Comparison of ENCODE assay signal across 9 cellular contexts in the genomic region with DNA sequence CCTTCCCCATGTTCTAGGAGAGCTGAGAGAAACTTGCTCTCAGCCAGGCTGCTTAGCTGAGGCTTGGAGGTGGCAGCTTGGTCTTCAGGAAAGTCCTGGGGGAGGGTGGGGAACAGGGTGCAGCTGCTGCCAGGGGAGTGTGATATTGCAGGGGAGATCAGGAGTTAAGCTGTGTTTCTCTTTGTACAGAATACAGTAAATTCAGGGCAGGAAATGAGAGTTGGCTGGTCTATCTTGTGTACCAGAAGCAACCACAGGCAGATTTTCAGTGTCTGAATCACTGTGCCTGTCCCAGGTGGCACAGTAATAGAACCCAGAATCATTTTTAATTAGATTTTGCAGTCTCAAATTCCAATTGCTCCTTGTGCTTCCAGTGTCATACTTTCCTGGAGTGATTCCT.
A peak's percentile ranks its signal among the peaks of the same experiment; 100 is the strongest.
DNase-seq lines count a peak whose midpoint lies in the region; ATAC-seq, FAIRE-seq and TF ChIP-seq lines count a peak whose summit lies in the region.
"Had no signal": no experiment of that assay in that cellular context is flagged by ENCODE, and none has a peak within 500 bp of the region (broad histone marks: within the 10 kb centered on the region; RNA-seq: fewer than 3 reads in every experiment).

No MANE protein-coding gene starts in this region.

- no peaks in the 10 kb centered on the region for H4K20me1 ChIP-seq in mammary epithelial cell (ENCODE audit: insufficient read depth, low read length)
- H4K20me1 ChIP-seq in HepG2 (ENCODE audit: insufficient read depth, low read length): no peaks in the 10 kb centered on the region

- peak; percentile 66 for ATAC-seq in HG02981 (IDR thresholded peaks at IDR 0.05; ENCODE audit: unreplicated experiment)
- no peak for ATAC-seq in HepG2

- no peak for TF ChIP-seq RAD21 in HepG2 (CRISPR knock-in tag; IDR thresholded peaks at IDR 0.05)

- H3K79me2 ChIP-seq in mammary epithelial cell (ENCODE audit: insufficient read depth, low read length) (no peaks in the 10 kb centered on the region), HepG2 (ENCODE audit: insufficient read depth, low read length) (no peaks in the 10 kb centered on the region)

- H3K27me3 ChIP-seq in mammary epithelial cell (ENCODE audit: insufficient read depth, low read length): no peaks in the 10 kb centered on the region
- no peaks in the 10 kb centered on the region for H3K27me3 ChIP-seq in breast epithelium
- H3K27me3 ChIP-seq in thymus (ENCODE audit: control insufficient read depth, insufficient read depth): no peaks in the 10 kb centered on the region
- H3K27me3 ChIP-seq in HepG2 (ENCODE audit: control insufficient read depth in 1 of 2, insufficient read depth in 2 of 2, low read length in 2 of 2): no peaks in the 10 kb centered on the region; a peak in 1 of 5 replicates

- H3K4me3 Mint-ChIP-seq in activated CD4-positive, alpha-beta memory T cell treated with anti-CD3 and anti-CD28 coated beads for 36 hours: no peak overlapping the region

- H3K4me1 ChIP-seq in mammary epithelial cell (ENCODE audit: insufficient read depth, low read length) (no peaks in the 10 kb centered on the region), breast epithelium (no peaks in the 10 kb centered on the region), thymus (ENCODE audit: control insufficient read depth, insufficient read depth, low read length) (peaks cover 19% of the 10 kb centered on the region), HepG2 (ENCODE audit: insufficient read depth, low read length) (no peaks in the 10 kb centered on the region)

- dilution Hi-C loops in mammary epithelial cell (cut with HindIII; ENCODE audit: low sequenced_read_pairs): no loop called here

- no peak overlapping the region for H3K27ac ChIP-seq in mammary epithelial cell (ENCODE audit: insufficient read depth, low read depth, low read length)
- peak overlapping the region in 1 of 2 donors; percentile 7 for H3K27ac ChIP-seq in breast epithelium
- H3K27ac ChIP-seq in thymus (ENCODE audit: low read depth): peak overlapping the region; percentile 91
- H3K27ac ChIP-seq in HepG2 (ENCODE audit: extremely low read length, insufficient read depth, low read length): no peak overlapping the region
- H3K27ac ChIP-seq: C4-2B had no signal

- POLR2A ChIA-PET in activated CD4-positive, alpha-beta memory T cell treated with anti-CD3 and anti-CD28 coated beads for 36 hours (lab: Charles Lee): interaction anchor here (0.5 to 1.4 kb wide), 3 partner anchors 9 to 203 kb away, joined by 3 read pairs; no protein-coding TSS in a partner anchor
- POLR2A ChIA-PET in HepG2 (lab: Yijun Ruan, JAX): no interaction called here

- no peaks in the 10 kb centered on the region for H3K9me3 Mint-ChIP-seq in activated CD4-positive, alpha-beta memory T cell treated with anti-CD3 and anti-CD28 coated beads for 36 hours

- intact Hi-C loops in mammary epithelial cell (cut with micrococcal nuclease) (no loop called here), breast epithelium (cut with DNase I; ENCODE audit: low total_unique reads) (loop anchor here (5.0 kb wide), 1 partner anchor 870 kb away; no protein-coding TSS in a partner anchor), HepG2 (cut with micrococcal nuclease; ENCODE audit: unreplicated experiment) (no loop called here)
- intact Hi-C loops in activated CD4-positive, alpha-beta memory T cell treated with anti-CD3 and anti-CD28 coated beads for 36 hours (cut with micrococcal nuclease): loop anchor here (10.0 kb wide), 1 partner anchor 582 kb away; no protein-coding TSS in a partner anchor

- no peak for TF ChIP-seq POLR2A in breast epithelium (IDR thresholded peaks at IDR 0.05)
- TF ChIP-seq POLR2A in HepG2 (IDR thresholded peaks at IDR 0.05; ENCODE audit: insufficient read depth in 1 of 2, low read depth in 2 of 2, low read length in 2 of 2): no peak

- H2AFZ ChIP-seq in mammary epithelial cell (ENCODE audit: low read depth, low read length) (peak overlapping the region; percentile 4), HepG2 (ENCODE audit: low read length) (no peak overlapping the region)

- H3K36me3 Mint-ChIP-seq in activated CD4-positive, alpha-beta memory T cell treated with anti-CD3 and anti-CD28 coated beads for 36 hours: peaks cover 2% of the 10 kb centered on the region

- peak overlapping the region; percentile 80 for H3K27ac Mint-ChIP-seq in activated CD4-positive, alpha-beta memory T cell treated with anti-CD3 and anti-CD28 coated beads for 36 hours

- in situ Hi-C loops in mammary epithelial cell (cut with MboI; ENCODE audit: low sequenced_read_pairs in 2 of 2): no loop called here
- in situ Hi-C loops in HepG2 (cut with HindIII; ENCODE audit: extremely low pct_ligation_motif_present, low pct_unique_long_range_greater_than_20kb): no loop called here

- no peak for FAIRE-seq in HepG2 (lab: Jason Lieb, UNC)

- no peak overlapping the region for H3K9ac ChIP-seq in mammary epithelial cell (ENCODE audit: insufficient read depth, low read length)
- no peak overlapping the region for H3K9ac ChIP-seq in HepG2 (ENCODE audit: insufficient read depth, low read depth, low read length)

- no peak for DNase-seq in mammary epithelial cell
- DNase-seq in breast epithelium (ENCODE audit: low spot score in 2 of 2): no peak
- DNase-seq in activated CD4-positive, alpha-beta memory T cell treated with anti-CD3 and anti-CD28 coated beads for 36 hours: peak; percentile 49
- DNase-seq in HepG2 (ENCODE audit: low spot score): no peak
- no peak for DNase-seq in stimulated activated CD8-positive, alpha-beta memory T cell treated with anti-CD3 and anti-CD28 coated beads, Interleukin-4, amount 100 ng/mL, for 48 hours
- no peak for DNase-seq in NCI-H446 (lab: John Stamatoyannopoulos, UW)

- peaks cover 76% of the 10 kb centered on the region for H3K4me1 Mint-ChIP-seq in activated CD4-positive, alpha-beta memory T cell treated with anti-CD3 and anti-CD28 coated beads for 36 hours (ENCODE audit: low read depth)

- CTCF ChIA-PET in mammary epithelial cell (lab: Charles Lee; ENCODE audit: low non-redundant PET): no interaction called here
- CTCF ChIA-PET in activated CD4-positive, alpha-beta memory T cell treated with anti-CD3 and anti-CD28 coated beads for 36 hours (lab: Charles Lee): interaction anchor here (0.6 to 6.2 kb wide), 16 partner anchors 9 to 1659 kb away, joined by 3 to 233 read pairs (median 3); no protein-coding TSS in a partner anchor
- CTCF ChIA-PET in HepG2 (lab: Yijun Ruan, JAX; ENCODE audit: low intra/inter-chr PET ratio, low total read pairs): no interaction called here

- H3K4me3 ChIP-seq in mammary epithelial cell (replicated peaks in 1 of 3; ENCODE audit: insufficient read depth in 1 of 3, low read depth in 2 of 3, low read length in 3 of 3) (no peak overlapping the region), breast epithelium (no peak overlapping the region), thymus (ENCODE audit: low read length) (no peak overlapping the region), HepG2 (replicated peaks in 1 of 3; ENCODE audit: insufficient read depth in 1 of 3, low read depth in 2 of 3, low read length in 3 of 3) (no peak overlapping the region)

- no peaks in the 10 kb centered on the region for H3K9me3 ChIP-seq in mammary epithelial cell (replicated peaks; ENCODE audit: insufficient read depth, low read length)
- no peaks in the 10 kb centered on the region for H3K9me3 ChIP-seq in breast epithelium
- no peaks in the 10 kb centered on the region for H3K9me3 ChIP-seq in thymus (ENCODE audit: control insufficient read depth)
- no peaks in the 10 kb centered on the region for H3K9me3 ChIP-seq in HepG2 (ENCODE audit: low read length)

- TF ChIP-seq CTCF in mammary epithelial cell (conservative IDR thresholded peaks at IDR 0.05 in 1 of 2, IDR thresholded peaks at IDR 0.05 in 1 of 2; ENCODE audit: extremely low read depth in 1 of 2, insufficient read depth in 1 of 2, low read depth in 1 of 2, low read length in 2 of 2): no peak
- TF ChIP-seq CTCF in breast epithelium (IDR thresholded peaks at IDR 0.05): no peak
- no peak for TF ChIP-seq CTCF in HepG2 (CRISPR knock-in tag; IDR thresholded peaks at IDR 0.05)

- TF ChIP-seq EP300 in HepG2 (IDR thresholded peaks at IDR 0.05; ENCODE audit: low read depth in 2 of 2, low read length in 2 of 2): no peak
- TF ChIP-seq EP300 in HepG2 (CRISPR knock-in tag; IDR thresholded peaks at IDR 0.05; ENCODE audit: borderline replicate concordance): no peak

- BruUV-seq in mammary epithelial cell (replicated peaks; lab: Mats Ljungman, UMichigan) (no TSS peak), HepG2 (replicated peaks; lab: Mats Ljungman, UMichigan) (no TSS peak)

- H3K27me3 Mint-ChIP-seq in activated CD4-positive, alpha-beta memory T cell treated with anti-CD3 and anti-CD28 coated beads for 36 hours: no peaks in the 10 kb centered on the region

- H3K36me3 ChIP-seq in mammary epithelial cell (ENCODE audit: insufficient read depth, low read length): no peaks in the 10 kb centered on the region
- no peaks in the 10 kb centered on the region for H3K36me3 ChIP-seq in breast epithelium
- no peaks in the 10 kb centered on the region for H3K36me3 ChIP-seq in thymus (ENCODE audit: control insufficient read depth, insufficient read depth)
- H3K36me3 ChIP-seq in HepG2 (replicated peaks in 1 of 2; ENCODE audit: control insufficient read depth in 1 of 2, insufficient read depth in 2 of 2, low read length in 2 of 2): no peaks in the 10 kb centered on the region

- H3K4me2 ChIP-seq in mammary epithelial cell (ENCODE audit: insufficient read depth, low read depth, low read length): no peak overlapping the region
- no peak overlapping the region for H3K4me2 ChIP-seq in HepG2 (ENCODE audit: low read depth, low read length)

TF ChIP-seq in HepG2, 621 proteins besides CTCF, POLR2A, EP300 and RAD21 (continues in another document):
- TF ChIP-seq PHF21A (CRISPR knock-in tag; IDR thresholded peaks at IDR 0.05) (no peak), ZNF724P (CRISPR knock-in tag; IDR thresholded peaks at IDR 0.05; ENCODE audit: borderline replicate concordance) (no peak)
- TF ChIP-seq, protein P1, sequence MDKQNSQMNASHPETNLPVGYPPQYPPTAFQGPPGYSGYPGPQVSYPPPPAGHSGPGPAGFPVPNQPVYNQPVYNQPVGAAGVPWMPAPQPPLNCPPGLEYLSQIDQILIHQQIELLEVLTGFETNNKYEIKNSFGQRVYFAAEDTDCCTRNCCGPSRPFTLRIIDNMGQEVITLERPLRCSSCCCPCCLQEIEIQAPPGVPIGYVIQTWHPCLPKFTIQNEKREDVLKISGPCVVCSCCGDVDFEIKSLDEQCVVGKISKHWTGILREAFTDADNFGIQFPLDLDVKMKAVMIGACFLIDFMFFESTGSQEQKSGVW (CRISPR knock-in tag; IDR thresholded peaks at IDR 0.05; ENCODE audit: borderline replicate concordance): no peak

Comparison
In these comparisons a context has a peak if more than half of its experiments do, and no peak if none do; other contexts are left out.
1. intact Hi-C loops: an anchor here in breast epithelium (5.0 kb wide) and activated CD4-positive, alpha-beta memory T cell treated with anti-CD3 and anti-CD28 coated beads for 36 hours (10.0 kb wide); none called in mammary epithelial cell and HepG2.